In the genomic region with DNA sequence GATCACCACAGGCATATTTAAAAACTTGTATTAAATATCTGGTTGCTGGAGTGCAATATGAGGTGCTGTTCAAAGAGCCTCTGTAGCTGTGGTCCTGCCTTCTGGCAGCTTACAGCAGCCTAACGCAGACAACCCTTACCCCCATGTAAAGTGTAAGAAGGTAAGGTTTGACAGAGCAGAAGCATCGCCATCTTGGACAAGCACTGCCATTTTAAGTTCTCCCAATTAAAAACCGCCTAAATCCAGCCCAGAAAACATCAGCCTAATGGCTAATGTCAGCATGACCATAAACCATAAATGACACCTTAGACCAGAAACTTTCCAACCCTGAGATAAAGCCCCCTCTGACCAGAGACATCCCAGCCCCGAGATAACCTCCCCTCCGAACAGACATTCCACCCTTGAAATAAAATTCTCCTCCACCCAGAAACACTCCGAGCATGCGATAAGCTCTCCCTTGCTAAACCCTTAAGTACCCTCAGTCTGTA, we compare ENCODE assay signal across 2 cellular contexts.
TF ChIP-seq lines count a peak whose summit lies in the region.

No MANE protein-coding gene starts in this region.

TF ChIP-seq in GM23338, 12 proteins besides CTCF, POLR2A, EP300 and RAD21 (continues in another document):
- no peak for TF ChIP-seq EZH2phosphoT487 (IDR thresholded peaks at IDR 0.05; ENCODE audit: unreplicated experiment)
- no peak for TF ChIP-seq NANOG (IDR thresholded peaks at IDR 0.05; ENCODE audit: borderline replicate concordance)
- no peak for TF ChIP-seq ZNF114 (CRISPR knock-in tag; IDR thresholded peaks at IDR 0.05)
- TF ChIP-seq JUNB (IDR thresholded peaks at IDR 0.05; ENCODE audit: unreplicated experiment) = no peak
- no peak for TF ChIP-seq ZNF462 (CRISPR knock-in tag; IDR thresholded peaks at IDR 0.05)
- TF ChIP-seq ZNF331 (CRISPR knock-in tag; IDR thresholded peaks at IDR 0.05; ENCODE audit: low read depth) = no peak
- TF ChIP-seq STAT1 (IDR thresholded peaks at IDR 0.05; ENCODE audit: unreplicated experiment) = no peak
- TF ChIP-seq, protein P1, sequence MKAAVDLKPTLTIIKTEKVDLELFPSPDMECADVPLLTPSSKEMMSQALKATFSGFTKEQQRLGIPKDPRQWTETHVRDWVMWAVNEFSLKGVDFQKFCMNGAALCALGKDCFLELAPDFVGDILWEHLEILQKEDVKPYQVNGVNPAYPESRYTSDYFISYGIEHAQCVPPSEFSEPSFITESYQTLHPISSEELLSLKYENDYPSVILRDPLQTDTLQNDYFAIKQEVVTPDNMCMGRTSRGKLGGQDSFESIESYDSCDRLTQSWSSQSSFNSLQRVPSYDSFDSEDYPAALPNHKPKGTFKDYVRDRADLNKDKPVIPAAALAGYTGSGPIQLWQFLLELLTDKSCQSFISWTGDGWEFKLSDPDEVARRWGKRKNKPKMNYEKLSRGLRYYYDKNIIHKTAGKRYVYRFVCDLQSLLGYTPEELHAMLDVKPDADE (IDR thresholded peaks at IDR 0.05) = no peak
- TF ChIP-seq EZH2 (IDR thresholded peaks at IDR 0.05; ENCODE audit: low read depth, unreplicated experiment) = no peak
- TF ChIP-seq POLR2AphosphoS5 (IDR thresholded peaks at IDR 0.05; ENCODE audit: low read depth) = no peak

TF ChIP-seq in H1, 55 proteins besides CTCF, POLR2A, EP300 and RAD21:
- TF ChIP-seq SIN3A (conservative IDR thresholded peaks at IDR 0.05 in 1 of 2, IDR thresholded peaks at IDR 0.05 in 1 of 2; ENCODE audit: low read depth in 1 of 2, low read length in 2 of 2) (no peak), TAF1 (IDR thresholded peaks at IDR 0.05; ENCODE audit: low read depth, low read length) (no peak), SIRT6 (IDR thresholded peaks at IDR 0.05; ENCODE audit: low read length) (no peak), EZH2 (IDR thresholded peaks at IDR 0.05; ENCODE audit: low read depth, low read length, severe bottlenecking) (no peak), TAF7 (optimal IDR thresholded peaks at IDR 0.05; ENCODE audit: borderline replicate concordance, low read depth, low read length) (no peak), BCL11A (IDR thresholded peaks at IDR 0.05; ENCODE audit: low read depth in 2 of 2, low read length in 2 of 2) (no peak), GTF2F1 (IDR thresholded peaks at IDR 0.05; ENCODE audit: borderline replicate concordance, low read depth, low read length) (no peak), CEBPB (IDR thresholded peaks at IDR 0.05; ENCODE audit: low read depth, low read length) (no peak), MAFK (IDR thresholded peaks at IDR 0.05; ENCODE audit: low read depth, low read length) (no peak), JUND (IDR thresholded peaks at IDR 0.05; ENCODE audit: low read length) (no peak), POU5F1 (IDR thresholded peaks at IDR 0.05; ENCODE audit: low read depth, low read length) (no peak), KDM4A (IDR thresholded peaks at IDR 0.05; ENCODE audit: low read depth, low read length, severe bottlenecking) (no peak), HDAC2 (IDR thresholded peaks at IDR 0.05; ENCODE audit: borderline replicate concordance in 1 of 2, low read depth in 2 of 2, low read length in 2 of 2) (no peak), SIX5 (IDR thresholded peaks at IDR 0.05; ENCODE audit: low read depth, low read length) (no peak), ASH2L (IDR thresholded peaks at IDR 0.05; ENCODE audit: low read length) (no peak), SP1 (IDR thresholded peaks at IDR 0.05; ENCODE audit: low read depth, low read length) (no peak), HDAC6 (IDR thresholded peaks at IDR 0.05; ENCODE audit: low read depth, low read length) (no peak), RFX5 (IDR thresholded peaks at IDR 0.05; ENCODE audit: borderline replicate concordance, low read depth, low read length) (no peak), YY1 (IDR thresholded peaks at IDR 0.05; ENCODE audit: low read depth, low read length) (no peak)
- TF ChIP-seq, protein P2, sequence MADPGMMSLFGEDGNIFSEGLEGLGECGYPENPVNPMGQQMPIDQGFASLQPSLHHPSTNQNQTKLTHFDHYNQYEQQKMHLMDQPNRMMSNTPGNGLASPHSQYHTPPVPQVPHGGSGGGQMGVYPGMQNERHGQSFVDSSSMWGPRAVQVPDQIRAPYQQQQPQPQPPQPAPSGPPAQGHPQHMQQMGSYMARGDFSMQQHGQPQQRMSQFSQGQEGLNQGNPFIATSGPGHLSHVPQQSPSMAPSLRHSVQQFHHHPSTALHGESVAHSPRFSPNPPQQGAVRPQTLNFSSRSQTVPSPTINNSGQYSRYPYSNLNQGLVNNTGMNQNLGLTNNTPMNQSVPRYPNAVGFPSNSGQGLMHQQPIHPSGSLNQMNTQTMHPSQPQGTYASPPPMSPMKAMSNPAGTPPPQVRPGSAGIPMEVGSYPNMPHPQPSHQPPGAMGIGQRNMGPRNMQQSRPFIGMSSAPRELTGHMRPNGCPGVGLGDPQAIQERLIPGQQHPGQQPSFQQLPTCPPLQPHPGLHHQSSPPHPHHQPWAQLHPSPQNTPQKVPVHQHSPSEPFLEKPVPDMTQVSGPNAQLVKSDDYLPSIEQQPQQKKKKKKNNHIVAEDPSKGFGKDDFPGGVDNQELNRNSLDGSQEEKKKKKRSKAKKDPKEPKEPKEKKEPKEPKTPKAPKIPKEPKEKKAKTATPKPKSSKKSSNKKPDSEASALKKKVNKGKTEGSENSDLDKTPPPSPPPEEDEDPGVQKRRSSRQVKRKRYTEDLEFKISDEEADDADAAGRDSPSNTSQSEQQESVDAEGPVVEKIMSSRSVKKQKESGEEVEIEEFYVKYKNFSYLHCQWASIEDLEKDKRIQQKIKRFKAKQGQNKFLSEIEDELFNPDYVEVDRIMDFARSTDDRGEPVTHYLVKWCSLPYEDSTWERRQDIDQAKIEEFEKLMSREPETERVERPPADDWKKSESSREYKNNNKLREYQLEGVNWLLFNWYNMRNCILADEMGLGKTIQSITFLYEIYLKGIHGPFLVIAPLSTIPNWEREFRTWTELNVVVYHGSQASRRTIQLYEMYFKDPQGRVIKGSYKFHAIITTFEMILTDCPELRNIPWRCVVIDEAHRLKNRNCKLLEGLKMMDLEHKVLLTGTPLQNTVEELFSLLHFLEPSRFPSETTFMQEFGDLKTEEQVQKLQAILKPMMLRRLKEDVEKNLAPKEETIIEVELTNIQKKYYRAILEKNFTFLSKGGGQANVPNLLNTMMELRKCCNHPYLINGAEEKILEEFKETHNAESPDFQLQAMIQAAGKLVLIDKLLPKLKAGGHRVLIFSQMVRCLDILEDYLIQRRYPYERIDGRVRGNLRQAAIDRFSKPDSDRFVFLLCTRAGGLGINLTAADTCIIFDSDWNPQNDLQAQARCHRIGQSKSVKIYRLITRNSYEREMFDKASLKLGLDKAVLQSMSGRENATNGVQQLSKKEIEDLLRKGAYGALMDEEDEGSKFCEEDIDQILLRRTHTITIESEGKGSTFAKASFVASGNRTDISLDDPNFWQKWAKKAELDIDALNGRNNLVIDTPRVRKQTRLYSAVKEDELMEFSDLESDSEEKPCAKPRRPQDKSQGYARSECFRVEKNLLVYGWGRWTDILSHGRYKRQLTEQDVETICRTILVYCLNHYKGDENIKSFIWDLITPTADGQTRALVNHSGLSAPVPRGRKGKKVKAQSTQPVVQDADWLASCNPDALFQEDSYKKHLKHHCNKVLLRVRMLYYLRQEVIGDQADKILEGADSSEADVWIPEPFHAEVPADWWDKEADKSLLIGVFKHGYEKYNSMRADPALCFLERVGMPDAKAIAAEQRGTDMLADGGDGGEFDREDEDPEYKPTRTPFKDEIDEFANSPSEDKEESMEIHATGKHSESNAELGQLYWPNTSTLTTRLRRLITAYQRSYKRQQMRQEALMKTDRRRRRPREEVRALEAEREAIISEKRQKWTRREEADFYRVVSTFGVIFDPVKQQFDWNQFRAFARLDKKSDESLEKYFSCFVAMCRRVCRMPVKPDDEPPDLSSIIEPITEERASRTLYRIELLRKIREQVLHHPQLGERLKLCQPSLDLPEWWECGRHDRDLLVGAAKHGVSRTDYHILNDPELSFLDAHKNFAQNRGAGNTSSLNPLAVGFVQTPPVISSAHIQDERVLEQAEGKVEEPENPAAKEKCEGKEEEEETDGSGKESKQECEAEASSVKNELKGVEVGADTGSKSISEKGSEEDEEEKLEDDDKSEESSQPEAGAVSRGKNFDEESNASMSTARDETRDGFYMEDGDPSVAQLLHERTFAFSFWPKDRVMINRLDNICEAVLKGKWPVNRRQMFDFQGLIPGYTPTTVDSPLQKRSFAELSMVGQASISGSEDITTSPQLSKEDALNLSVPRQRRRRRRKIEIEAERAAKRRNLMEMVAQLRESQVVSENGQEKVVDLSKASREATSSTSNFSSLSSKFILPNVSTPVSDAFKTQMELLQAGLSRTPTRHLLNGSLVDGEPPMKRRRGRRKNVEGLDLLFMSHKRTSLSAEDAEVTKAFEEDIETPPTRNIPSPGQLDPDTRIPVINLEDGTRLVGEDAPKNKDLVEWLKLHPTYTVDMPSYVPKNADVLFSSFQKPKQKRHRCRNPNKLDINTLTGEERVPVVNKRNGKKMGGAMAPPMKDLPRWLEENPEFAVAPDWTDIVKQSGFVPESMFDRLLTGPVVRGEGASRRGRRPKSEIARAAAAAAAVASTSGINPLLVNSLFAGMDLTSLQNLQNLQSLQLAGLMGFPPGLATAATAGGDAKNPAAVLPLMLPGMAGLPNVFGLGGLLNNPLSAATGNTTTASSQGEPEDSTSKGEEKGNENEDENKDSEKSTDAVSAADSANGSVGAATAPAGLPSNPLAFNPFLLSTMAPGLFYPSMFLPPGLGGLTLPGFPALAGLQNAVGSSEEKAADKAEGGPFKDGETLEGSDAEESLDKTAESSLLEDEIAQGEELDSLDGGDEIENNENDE (IDR thresholded peaks at IDR 0.05; ENCODE audit: insufficient replicate concordance, low read length) = no peak
